Comparison of ENCODE assay signal across 19 cellular contexts in the genomic region with DNA sequence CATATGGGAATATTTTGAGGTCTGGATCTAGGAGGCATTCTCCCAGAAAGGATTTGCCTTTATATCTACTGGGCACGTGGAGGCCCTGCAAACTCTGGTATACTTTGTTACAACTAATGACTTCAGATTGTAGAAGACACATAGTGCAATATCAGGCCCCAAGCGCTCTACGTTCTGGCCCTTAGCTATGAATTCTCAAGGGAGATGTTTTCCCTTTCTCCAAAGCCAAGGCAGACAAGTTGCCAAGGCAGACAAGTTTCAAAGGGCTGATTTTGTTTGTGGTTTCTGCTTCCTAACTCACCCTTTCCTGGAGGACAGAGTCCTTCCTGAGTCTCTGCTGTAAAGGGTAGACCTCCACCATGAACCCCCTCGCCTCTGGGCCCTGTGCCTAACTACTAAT.
A peak's percentile ranks its signal among the peaks of the same experiment; 100 is the strongest.
DNase-seq lines count a peak whose midpoint lies in the region; ATAC-seq and TF ChIP-seq lines count a peak whose summit lies in the region.
"Had no signal": no experiment of that assay in that cellular context is flagged by ENCODE, and none has a peak within 500 bp of the region (broad histone marks: within the 10 kb centered on the region; RNA-seq: fewer than 3 reads in every experiment).

No MANE protein-coding gene starts in this region.

- H3K27ac ChIP-seq in mammary epithelial cell (ENCODE audit: insufficient read depth, low read depth, low read length) (no peak overlapping the region), neural progenitor cell (no peak overlapping the region), tibial artery (no peak overlapping the region), Karpas-422 (ENCODE audit: low read length) (no peak overlapping the region)
- H3K27ac ChIP-seq: 22Rv1 had no signal

- no peak overlapping the region for H3K4me3 Mint-ChIP-seq in MCF 10A (ENCODE audit: unreplicated experiment)
- no peak overlapping the region for H3K4me3 Mint-ChIP-seq in neural progenitor cell
- H3K4me3 Mint-ChIP-seq: CD4-positive, CD25-positive, alpha-beta regulatory T cell had no signal

- CTCF ChIA-PET in mammary epithelial cell (lab: Charles Lee; ENCODE audit: low non-redundant PET): no interaction called here
- CTCF ChIA-PET in MCF 10A (lab: Yijun Ruan, JAX): no interaction called here

- H3K27ac Mint-ChIP-seq in MCF 10A (ENCODE audit: low read depth, unreplicated experiment) (no peak overlapping the region), neural progenitor cell (no peak overlapping the region)
- H3K27ac Mint-ChIP-seq: CD4-positive, CD25-positive, alpha-beta regulatory T cell had no signal

- intact Hi-C loops in mammary epithelial cell (cut with micrococcal nuclease): no loop called here
- intact Hi-C loops in MCF 10A (cut with micrococcal nuclease): no loop called here
- intact Hi-C loops in tibial artery (cut with DNase I; ENCODE audit: low total_unique reads): no loop called here

- H3K27me3 ChIP-seq in mammary epithelial cell (ENCODE audit: insufficient read depth, low read length) (no peaks in the 10 kb centered on the region), neural progenitor cell (no peaks in the 10 kb centered on the region), tibial artery (no peaks in the 10 kb centered on the region), Karpas-422 (ENCODE audit: low read length) (no peaks in the 10 kb centered on the region)

- no TSS peak for BruUV-seq in mammary epithelial cell (replicated peaks; lab: Mats Ljungman, UMichigan)
- BruUV-seq in MCF 10A (replicated peaks; lab: Mats Ljungman, UMichigan): no TSS peak

- ATAC-seq in HG02623 (IDR thresholded peaks at IDR 0.05; ENCODE audit: unreplicated experiment): no peak

- H3K9ac ChIP-seq in mammary epithelial cell (ENCODE audit: insufficient read depth, low read length): no peak overlapping the region
- no peak overlapping the region for H3K9ac ChIP-seq in neural progenitor cell
- no peak overlapping the region for H3K9ac ChIP-seq in Karpas-422 (ENCODE audit: low read length)

- H3K4me1 Mint-ChIP-seq in MCF 10A (ENCODE audit: insufficient read depth, unreplicated experiment) (no peaks in the 10 kb centered on the region), neural progenitor cell (no peaks in the 10 kb centered on the region)
- H3K4me1 Mint-ChIP-seq: CD4-positive, CD25-positive, alpha-beta regulatory T cell had no signal

- 11% methylated on average over 3 of the region's 4 CpGs for WGBS in mammary epithelial cell (ENCODE audit: low coverage, missing lambda C conversion rate)

- TF ChIP-seq CTCF in mammary epithelial cell (conservative IDR thresholded peaks at IDR 0.05 in 1 of 2, IDR thresholded peaks at IDR 0.05 in 1 of 2; ENCODE audit: extremely low read depth in 1 of 2, insufficient read depth in 1 of 2, low read depth in 1 of 2, low read length in 2 of 2) (no peak), MCF 10A (IDR thresholded peaks at IDR 0.05; ENCODE audit: unreplicated experiment) (no peak), neural progenitor cell (IDR thresholded peaks at IDR 0.05) (no peak), tibial artery (IDR thresholded peaks at IDR 0.05) (no peak)

- in situ Hi-C loops in mammary epithelial cell (cut with MboI; ENCODE audit: low sequenced_read_pairs in 2 of 2): no loop called here

- H3K9me2 ChIP-seq in Karpas-422 (replicated peaks; ENCODE audit: insufficient read depth, low read length): no peaks in the 10 kb centered on the region

- H3K4me3 ChIP-seq in mammary epithelial cell (replicated peaks in 1 of 3; ENCODE audit: insufficient read depth in 1 of 3, low read depth in 2 of 3, low read length in 3 of 3): no peak overlapping the region
- H3K4me3 ChIP-seq in neural progenitor cell: no peak overlapping the region
- H3K4me3 ChIP-seq in tibial artery: no peak overlapping the region
- H3K4me3 ChIP-seq in Karpas-422 (ENCODE audit: low read length): no peak overlapping the region

- H3K79me2 ChIP-seq in mammary epithelial cell (ENCODE audit: insufficient read depth, low read length) (no peaks in the 10 kb centered on the region), neural progenitor cell (ENCODE audit: low read depth) (no peaks in the 10 kb centered on the region), Karpas-422 (ENCODE audit: low read length) (no peaks in the 10 kb centered on the region)

- H3K36me3 Mint-ChIP-seq in MCF 10A (ENCODE audit: insufficient read depth, unreplicated experiment): no peaks in the 10 kb centered on the region
- no peaks in the 10 kb centered on the region for H3K36me3 Mint-ChIP-seq in neural progenitor cell
- H3K36me3 Mint-ChIP-seq: CD4-positive, CD25-positive, alpha-beta regulatory T cell had no signal

- no peaks in the 10 kb centered on the region for H3F3A ChIP-seq in neural progenitor cell (ENCODE audit: low read depth)

- peak overlapping the region; percentile 72 for H2AFZ ChIP-seq in mammary epithelial cell (ENCODE audit: low read depth, low read length)
- H2AFZ ChIP-seq in neural progenitor cell (replicated peaks): peak overlapping the region; percentile 73
- no peak overlapping the region for H2AFZ ChIP-seq in Karpas-422 (ENCODE audit: low read length)

- H3K9me3 ChIP-seq in mammary epithelial cell (replicated peaks; ENCODE audit: insufficient read depth, low read length) (no peaks in the 10 kb centered on the region), neural progenitor cell (ENCODE audit: low read depth) (no peaks in the 10 kb centered on the region), tibial artery (no peaks in the 10 kb centered on the region), Karpas-422 (ENCODE audit: low read length) (no peaks in the 10 kb centered on the region)

- dilution Hi-C loops in mammary epithelial cell (cut with HindIII; ENCODE audit: low sequenced_read_pairs): no loop called here

- H3K27me3 Mint-ChIP-seq in MCF 10A (ENCODE audit: insufficient read depth, unreplicated experiment) (no peaks in the 10 kb centered on the region), neural progenitor cell (ENCODE audit: insufficient read depth, low read depth) (no peaks in the 10 kb centered on the region)
- H3K27me3 Mint-ChIP-seq: CD4-positive, CD25-positive, alpha-beta regulatory T cell had no signal

- DNase-seq in mammary epithelial cell: no peak
- DNase-seq in MCF 10A (ENCODE audit: unreplicated experiment): no peak
- DNase-seq in UCSD-AML1 (lab: John Stamatoyannopoulos, UW; ENCODE audit: unreplicated experiment): peak; percentile 15
- DNase-seq in neural progenitor cell (ENCODE audit: low spot score): no peak
- peak; percentile 58 to 67 for DNase-seq in tibial artery
- no peak for DNase-seq in NCI-H1417 treated with DMSO at 0.1 percent for 48 hours (lab: John Stamatoyannopoulos, UW)
- DNase-seq in Karpas-422: no peak
- DNase-seq: CD4-positive, CD25-positive, alpha-beta regulatory T cell; DMS153; GF-D8; GOT3; NCI-H1105; NCI-H1694; NCI-H2081 treated with DMSO at 0.1 percent for 48 hours; NCI-H446 treated with DMSO at 0.1 percent for 48 hours; NCI-H69; SIG-M5 had no signal

- H3K36me3 ChIP-seq in mammary epithelial cell (ENCODE audit: insufficient read depth, low read length) (no peaks in the 10 kb centered on the region), neural progenitor cell (no peaks in the 10 kb centered on the region), tibial artery (no peaks in the 10 kb centered on the region), Karpas-422 (ENCODE audit: insufficient read depth, low read length) (no peaks in the 10 kb centered on the region)

- H3K4me1 ChIP-seq in mammary epithelial cell (ENCODE audit: insufficient read depth, low read length) (no peaks in the 10 kb centered on the region), neural progenitor cell (no peaks in the 10 kb centered on the region), tibial artery (peaks cover 0 to 7% (median 2%) of the 10 kb centered on the region in 4 donors), Karpas-422 (ENCODE audit: low read length) (no peaks in the 10 kb centered on the region)

- POLR2A ChIA-PET in MCF 10A (lab: Yijun Ruan, JAX): interaction anchor here (0.8 kb wide), 1 partner anchor 44 kb away, joined by 3 read pairs; no protein-coding TSS in a partner anchor

- no peaks in the 10 kb centered on the region for H4K20me1 ChIP-seq in mammary epithelial cell (ENCODE audit: insufficient read depth, low read length)
- H4K20me1 ChIP-seq in neural progenitor cell (ENCODE audit: low read depth): no peaks in the 10 kb centered on the region
- H4K20me1 ChIP-seq in Karpas-422 (ENCODE audit: insufficient read depth, low read depth, low read length): no peaks in the 10 kb centered on the region

- H3K4me2 ChIP-seq in mammary epithelial cell (ENCODE audit: insufficient read depth, low read depth, low read length) (no peak overlapping the region), neural progenitor cell (no peak overlapping the region), Karpas-422 (ENCODE audit: low read depth, low read length, poor library complexity, severe bottlenecking) (no peak overlapping the region)

- H3K9me3 Mint-ChIP-seq in MCF 10A (ENCODE audit: unreplicated experiment) (no peaks in the 10 kb centered on the region), neural progenitor cell (no peaks in the 10 kb centered on the region)

Comparison
In these comparisons a context has a peak if more than half of its experiments do, and no peak if none do; other contexts are left out.
1. DNase-seq: peak in UCSD-AML1 (single experiment) and tibial artery (2 of 2); none in mammary epithelial cell (single experiment), MCF 10A (single experiment), neural progenitor cell (single experiment), NCI-H1417 treated with DMSO at 0.1 percent for 48 hours (single experiment) and Karpas-422 (single experiment).